ENCODE assay signal across 1 cellular context in the genomic region with DNA sequence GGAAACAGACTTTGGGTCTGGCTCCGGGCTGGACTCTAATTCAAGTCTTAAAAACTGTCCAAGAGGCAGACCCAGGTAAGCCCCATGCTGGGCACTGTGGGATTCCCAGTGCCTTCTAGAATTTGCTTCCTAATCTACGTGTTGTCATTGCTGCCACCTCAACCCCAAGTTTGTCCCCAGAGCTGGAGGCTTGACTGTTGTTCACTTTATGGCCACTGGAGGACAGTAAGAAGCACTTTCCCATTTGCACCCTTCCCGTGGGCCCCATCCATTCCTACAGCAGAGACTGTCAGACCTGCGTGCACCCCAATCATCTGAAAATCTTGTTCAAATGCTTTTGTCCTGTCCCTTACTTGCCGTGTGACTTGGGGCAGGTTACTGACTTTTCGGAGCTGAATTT.
TF ChIP-seq lines count a peak whose summit lies in the region.

No MANE protein-coding gene starts in this region.

TF ChIP-seq in H1, 55 proteins besides CTCF, POLR2A, EP300 and RAD21 (continued from another document):
- TF ChIP-seq ATF2 (IDR thresholded peaks at IDR 0.05; ENCODE audit: low read length) (no peak), JUND (IDR thresholded peaks at IDR 0.05; ENCODE audit: low read length) (no peak), CBX8 (IDR thresholded peaks at IDR 0.05; ENCODE audit: borderline replicate concordance, low read depth, low read length) (no peak), CTBP2 (IDR thresholded peaks at IDR 0.05; ENCODE audit: borderline replicate concordance, insufficient read depth, insufficient read length, low read length) (no peak), ZNF274 (IDR thresholded peaks at IDR 0.05; ENCODE audit: borderline replicate concordance, extremely low read depth, low read length) (no peak), SP1 (IDR thresholded peaks at IDR 0.05; ENCODE audit: low read depth, low read length) (no peak), SRF (IDR thresholded peaks at IDR 0.05; ENCODE audit: low read depth, low read length) (no peak), PHF8 (conservative IDR thresholded peaks at IDR 0.05; ENCODE audit: low read depth, low read length) (no peak), TBP (IDR thresholded peaks at IDR 0.05; ENCODE audit: low read depth, low read length) (no peak), POU5F1 (IDR thresholded peaks at IDR 0.05; ENCODE audit: low read depth, low read length) (no peak), SP4 (IDR thresholded peaks at IDR 0.05; ENCODE audit: low read length) (no peak), TAF7 (optimal IDR thresholded peaks at IDR 0.05; ENCODE audit: borderline replicate concordance, low read depth, low read length) (no peak), CHD1 (IDR thresholded peaks at IDR 0.05; ENCODE audit: low read depth, low read length) (no peak), SP2 (IDR thresholded peaks at IDR 0.05; ENCODE audit: low read length) (no peak), TEAD4 (IDR thresholded peaks at IDR 0.05; ENCODE audit: low read depth, low read length) (no peak), KDM5A (IDR thresholded peaks at IDR 0.05; ENCODE audit: low read length) (no peak), HDAC2 (IDR thresholded peaks at IDR 0.05; ENCODE audit: borderline replicate concordance in 1 of 2, low read depth in 2 of 2, low read length in 2 of 2) (no peak)
